Comparison of ENCODE assay signal across 21 cellular contexts in genomic region chr16:13999071-13999894, GRCh38.
DNase-seq lines count a peak whose midpoint lies in the region; FAIRE-seq and TF ChIP-seq lines count a peak whose summit lies in the region.
"Had no signal": no experiment of that assay in that cellular context is flagged by ENCODE, and none has a peak within 500 bp of the region (broad histone marks: within the 10 kb centered on the region; RNA-seq: fewer than 3 reads in every experiment).

No MANE protein-coding gene starts in this region.

- H3K9me3 Mint-ChIP-seq in dendritic cell treated with granulocyte-macrophage colony-stimulating factor and Interleukin-4, amounts not matched to agents 40 ng/mL and 50 ng/mL, for 4 days, result peaks cover 17% of the 10 kb centered on the region
- H3K9me3 Mint-ChIP-seq in neural crest cell, result peaks cover 2% of the 10 kb centered on the region
- no peaks in the 10 kb centered on the region for H3K9me3 Mint-ChIP-seq in Caco-2 (ENCODE audit: unreplicated experiment)
- H3K9me3 Mint-ChIP-seq: central memory CD8-positive, alpha-beta T cell; natural killer cell; T-helper 1 cell treated with Interleukin-12 subunit alpha and Interleukin-12 subunit beta and Interleukin-4 antibody, amounts not matched to agents 30 μg/mL and 1 μg/mL, for 36 hours had no signal

- FAIRE-seq in D721Med (lab: Jason Lieb, UNC), result no peak

- TF ChIP-seq CTCF in DOHH2 (IDR thresholded peaks at IDR 0.05; ENCODE audit: low read depth, low read length, poor library complexity, severe bottlenecking), result no peak
- no peak for TF ChIP-seq CTCF in neural crest cell (conservative IDR thresholded peaks at IDR 0.05)
- no peak for TF ChIP-seq CTCF in D721Med (IDR thresholded peaks at IDR 0.05; ENCODE audit: insufficient read depth, missing control alignments)
- TF ChIP-seq CTCF in Caco-2 (IDR thresholded peaks at IDR 0.05; ENCODE audit: insufficient read depth in 1 of 2, low read depth in 1 of 2, low read length in 1 of 2, severe bottlenecking in 1 of 2, unreplicated experiment in 1 of 2), result no peak

- no peaks in the 10 kb centered on the region for H4K20me1 ChIP-seq in DOHH2 (ENCODE audit: control insufficient read depth, insufficient read depth, low read depth, low read length)

- BruUV-seq in Caco-2 (replicated peaks; lab: Mats Ljungman, UMichigan), result no TSS peak

- H3K4me1 Mint-ChIP-seq in dendritic cell treated with granulocyte-macrophage colony-stimulating factor and Interleukin-4, amounts not matched to agents 40 ng/mL and 50 ng/mL, for 4 days (ENCODE audit: low read depth), result peaks cover 85% of the 10 kb centered on the region
- peaks cover 29% of the 10 kb centered on the region for H3K4me1 Mint-ChIP-seq in neural crest cell
- H3K4me1 Mint-ChIP-seq in Caco-2 (ENCODE audit: low read depth, unreplicated experiment), result peaks cover 8% of the 10 kb centered on the region

- CTCF ChIA-PET in Caco-2 (lab: Charles Lee), result no interaction called here

- 0 out of 2 replicates have a peak, but pooled peaks cover 2% of the 10 kb centered on the region for H3K9me3 ChIP-seq in DOHH2 (ENCODE audit: control insufficient read depth, insufficient read depth, low read length)
- H3K9me3 ChIP-seq in Caco-2, result no peaks in the 10 kb centered on the region
- H3K9me3 ChIP-seq: esophagus squamous epithelium, upper lobe of right lung had no signal

- peak overlapping the region; percentile 82 for H3K27ac ChIP-seq in DOHH2 (ENCODE audit: low read depth, low read length)
- H3K27ac ChIP-seq: esophagus squamous epithelium, upper lobe of right lung had no signal

- peaks cover 15% of the 10 kb centered on the region for H3F3A ChIP-seq in DOHH2 (ENCODE audit: control insufficient read depth, insufficient read depth)

- H3K4me3 Mint-ChIP-seq in dendritic cell treated with granulocyte-macrophage colony-stimulating factor and Interleukin-4, amounts not matched to agents 40 ng/mL and 50 ng/mL, for 4 days, result no peak overlapping the region
- H3K4me3 Mint-ChIP-seq in neural crest cell, result no peak overlapping the region
- H3K4me3 Mint-ChIP-seq in Caco-2 (ENCODE audit: unreplicated experiment), result no peak overlapping the region
- H3K4me3 Mint-ChIP-seq: central memory CD8-positive, alpha-beta T cell; natural killer cell; T-helper 1 cell treated with Interleukin-12 subunit alpha and Interleukin-12 subunit beta and Interleukin-4 antibody, amounts not matched to agents 30 μg/mL and 1 μg/mL, for 36 hours had no signal

- H3K36me3 ChIP-seq in DOHH2 (ENCODE audit: control insufficient read depth, low read length), result no peaks in the 10 kb centered on the region
- H3K36me3 ChIP-seq in Caco-2 (ENCODE audit: control insufficient read depth, insufficient read depth, low read length), result no peaks in the 10 kb centered on the region
- H3K36me3 ChIP-seq: esophagus squamous epithelium, upper lobe of right lung had no signal

- peaks cover 3% of the 10 kb centered on the region for H3K27me3 Mint-ChIP-seq in dendritic cell treated with granulocyte-macrophage colony-stimulating factor and Interleukin-4, amounts not matched to agents 40 ng/mL and 50 ng/mL, for 4 days
- H3K27me3 Mint-ChIP-seq in neural crest cell (ENCODE audit: low read depth), result no peaks in the 10 kb centered on the region
- H3K27me3 Mint-ChIP-seq in Caco-2 (ENCODE audit: insufficient read depth, unreplicated experiment), result no peaks in the 10 kb centered on the region

- peak; percentile 16 for DNase-seq in Jurkat, Clone E6-1 (ENCODE audit: low read depth, low spot score)
- DNase-seq in neural crest cell (ENCODE audit: low read depth, low spot score) (no peak), NCI-H2107 treated with DMSO at 0.1 percent for 48 hours (lab: John Stamatoyannopoulos, UW; ENCODE audit: unreplicated experiment) (no peak), D721Med (ENCODE audit: insufficient read length, low spot score) (no peak), AG08396 (ENCODE audit: low spot score) (no peak), Caco-2 (no peak)
- DNase-seq: activated CD4-positive, alpha-beta T cell treated with anti-CD3 and anti-CD28 coated beads, Interleukin-2, amount 50 U/mL, for 4 hours; activated naive CD4-positive, alpha-beta T cell; effector CD8-positive, alpha-beta T cell; esophagus squamous epithelium; natural killer cell; NCI-H1436; NCI-H2171; NCI-H526 treated with DMSO at 0.1 percent for 48 hours; SHP77; upper lobe of right lung had no signal

- H3K9me2 ChIP-seq in DOHH2 (replicated peaks; ENCODE audit: control insufficient read depth, low read length), result no peaks in the 10 kb centered on the region

- H3K4me1 ChIP-seq in DOHH2 (ENCODE audit: control insufficient read depth, low read length) (peaks cover 79% of the 10 kb centered on the region), Caco-2 (peaks cover 7% of the 10 kb centered on the region; the same call in 1 of the 2 replicates)

- intact Hi-C loops in dendritic cell treated with granulocyte-macrophage colony-stimulating factor and Interleukin-4, amounts not matched to agents 40 ng/mL and 50 ng/mL, for 4 days (cut with micrococcal nuclease), result no loop called here
- intact Hi-C loops in Caco-2 (cut with micrococcal nuclease; ENCODE audit: unreplicated experiment), result no loop called here

- no peaks in the 10 kb centered on the region for H3K27me3 ChIP-seq in DOHH2 (ENCODE audit: control insufficient read depth, low read length)
- H3K27me3 ChIP-seq in Caco-2 (replicated peaks; ENCODE audit: control insufficient read depth, insufficient read depth, low read length), result no peaks in the 10 kb centered on the region
- H3K27me3 ChIP-seq: esophagus squamous epithelium, upper lobe of right lung had no signal

- no peaks in the 10 kb centered on the region for H3K79me2 ChIP-seq in DOHH2 (ENCODE audit: control insufficient read depth, low read length)

- H3K4me3 ChIP-seq in DOHH2 (ENCODE audit: low read length) (peak overlapping the region; percentile 12; the same call in 1 of the 2 replicates), Caco-2 (ENCODE audit: low read depth, low read length) (no peak overlapping the region)
- H3K4me3 ChIP-seq in Jurkat, Clone E6-1 (ENCODE audit: low read length), result no peak overlapping the region
- H3K4me3 ChIP-seq: esophagus squamous epithelium, upper lobe of right lung had no signal

- H3K4me2 ChIP-seq in DOHH2 (ENCODE audit: low read length), result peak overlapping the region; percentile 35

- POLR2A ChIA-PET in Caco-2 (lab: Charles Lee), result interaction anchor here (0.7 kb wide), 1 partner anchor 425 kb away, joined by 3 read pairs; no protein-coding TSS in a partner anchor

- H3K27ac Mint-ChIP-seq in dendritic cell treated with granulocyte-macrophage colony-stimulating factor and Interleukin-4, amounts not matched to agents 40 ng/mL and 50 ng/mL, for 4 days, result peak overlapping the region; percentile 79
- peak overlapping the region; percentile 19 for H3K27ac Mint-ChIP-seq in neural crest cell (ENCODE audit: unreplicated experiment)
- no peak overlapping the region for H3K27ac Mint-ChIP-seq in Caco-2 (ENCODE audit: unreplicated experiment)
- H3K27ac Mint-ChIP-seq: natural killer cell, progenitor cell of endocrine pancreas had no signal

- H3K36me3 Mint-ChIP-seq in dendritic cell treated with granulocyte-macrophage colony-stimulating factor and Interleukin-4, amounts not matched to agents 40 ng/mL and 50 ng/mL, for 4 days (ENCODE audit: low read depth), result no peaks in the 10 kb centered on the region
- H3K36me3 Mint-ChIP-seq in neural crest cell (ENCODE audit: low read depth), result no peaks in the 10 kb centered on the region
- H3K36me3 Mint-ChIP-seq in Caco-2 (ENCODE audit: insufficient read depth, unreplicated experiment), result no peaks in the 10 kb centered on the region
- H3K36me3 Mint-ChIP-seq: natural killer cell had no signal
